In genomic region chr12:2642896-2643425, GRCh38 we compare ENCODE assay signal across 21 cellular contexts.
DNase-seq lines count a peak whose midpoint lies in the region; ATAC-seq and TF ChIP-seq lines count a peak whose summit lies in the region.
"Had no signal": no experiment of that assay in that cellular context is flagged by ENCODE, and none has a peak within 500 bp of the region (broad histone marks: within the 10 kb centered on the region; RNA-seq: fewer than 3 reads in every experiment).

No MANE protein-coding gene starts in this region.

- peaks cover 0 to 37% (median 13%) of the 10 kb centered on the region in 4 donors for H3K36me3 ChIP-seq in sigmoid colon
- H3K36me3 ChIP-seq in MM.1S (replicated peaks; ENCODE audit: insufficient read depth, low read length) = no peaks in the 10 kb centered on the region
- no peaks in the 10 kb centered on the region for H3K36me3 ChIP-seq in esophagus squamous epithelium
- H3K36me3 ChIP-seq: BE2C had no signal

- no peaks in the 10 kb centered on the region for H3K79me2 ChIP-seq in MM.1S (ENCODE audit: low read length)

- peak overlapping the region; percentile 14 for H3K27ac Mint-ChIP-seq in activated naive CD8-positive, alpha-beta T cell treated with anti-CD3 and anti-CD28 coated beads for 36 hours
- H3K27ac Mint-ChIP-seq in activated naive CD8-positive, alpha-beta T cell treated with anti-CD3 and anti-CD28 coated beads, Interleukin-2, amount 50 U/mL, for 24 hours = no peak overlapping the region
- H3K27ac Mint-ChIP-seq in immature natural killer cell = no peak overlapping the region

- no peaks in the 10 kb centered on the region for H3F3A ChIP-seq in MM.1S (ENCODE audit: insufficient read depth, low read length)

- H3K27me3 ChIP-seq in sigmoid colon (no peaks in the 10 kb centered on the region), MM.1S (replicated peaks; ENCODE audit: insufficient read depth, low read length) (peaks cover 20% of the 10 kb centered on the region), esophagus squamous epithelium (peaks cover 0 to 25% (median 0%) of the 10 kb centered on the region in 4 donors)

- no peak overlapping the region for H3K4me3 ChIP-seq in sigmoid colon
- no peak overlapping the region for H3K4me3 ChIP-seq in MM.1S (ENCODE audit: low read length)
- H3K4me3 ChIP-seq in esophagus squamous epithelium = no peak overlapping the region

- no peaks in the 10 kb centered on the region for H4K20me1 ChIP-seq in MM.1S (ENCODE audit: insufficient read depth, low read length)

- intact Hi-C loops in sigmoid colon (cut with DNase I) = no loop called here
- intact Hi-C loops in esophagus squamous epithelium (cut with DNase I) = no loop called here

- H3K36me3 Mint-ChIP-seq in activated naive CD8-positive, alpha-beta T cell treated with anti-CD3 and anti-CD28 coated beads for 36 hours = no peaks in the 10 kb centered on the region
- H3K36me3 Mint-ChIP-seq in activated naive CD8-positive, alpha-beta T cell treated with anti-CD3 and anti-CD28 coated beads, Interleukin-2, amount 50 U/mL, for 24 hours (ENCODE audit: low read depth) = no peaks in the 10 kb centered on the region
- peaks cover 0 to 4% (median 0%) of the 10 kb centered on the region in 3 donors for H3K36me3 Mint-ChIP-seq in immature natural killer cell
- H3K36me3 Mint-ChIP-seq: CD4-positive, CD25-positive, alpha-beta regulatory T cell had no signal

- no peak overlapping the region for H3K4me3 Mint-ChIP-seq in activated naive CD8-positive, alpha-beta T cell treated with anti-CD3 and anti-CD28 coated beads for 36 hours
- H3K4me3 Mint-ChIP-seq in activated naive CD8-positive, alpha-beta T cell treated with anti-CD3 and anti-CD28 coated beads, Interleukin-2, amount 50 U/mL, for 24 hours = no peak overlapping the region
- H3K4me3 Mint-ChIP-seq in immature natural killer cell = no peak overlapping the region
- H3K4me3 Mint-ChIP-seq: CD4-positive, CD25-positive, alpha-beta regulatory T cell had no signal

- no peaks in the 10 kb centered on the region for H3K9me2 ChIP-seq in MM.1S (replicated peaks; ENCODE audit: insufficient read depth, low read length)

- H3K4me2 ChIP-seq in MM.1S (ENCODE audit: low read depth, low read length) = no peak overlapping the region

- no peak for TF ChIP-seq CTCF in sigmoid colon (IDR thresholded peaks at IDR 0.05)
- TF ChIP-seq CTCF in MM.1S (IDR thresholded peaks at IDR 0.05; ENCODE audit: low read length) = no peak
- TF ChIP-seq CTCF in esophagus squamous epithelium (IDR thresholded peaks at IDR 0.05) = no peak

- no peak for TF ChIP-seq POLR2A in sigmoid colon (IDR thresholded peaks at IDR 0.05)
- TF ChIP-seq POLR2A in esophagus squamous epithelium (IDR thresholded peaks at IDR 0.05) = no peak

- TF ChIP-seq EP300 in sigmoid colon (IDR thresholded peaks at IDR 0.05) = no peak

- ATAC-seq in activated naive CD8-positive, alpha-beta T cell treated with anti-CD3 and anti-CD28 coated beads, Interleukin-2, amount 50 U/mL, for 24 hours = no peak
- ATAC-seq: HCT116, Panc1 had no signal

- H3K4me1 ChIP-seq in sigmoid colon (peaks cover 0 to 23% (median 14%) of the 10 kb centered on the region in 4 donors), MM.1S (ENCODE audit: low read length) (peaks cover 8% of the 10 kb centered on the region; the same call in 1 of the 2 replicates), esophagus squamous epithelium (peaks cover 0 to 22% (median 12%) of the 10 kb centered on the region in 3 donors)
- H3K4me1 ChIP-seq: BE2C had no signal

- H3K4me1 Mint-ChIP-seq in activated naive CD8-positive, alpha-beta T cell treated with anti-CD3 and anti-CD28 coated beads for 36 hours = peaks cover 23% of the 10 kb centered on the region
- peaks cover 17% of the 10 kb centered on the region for H3K4me1 Mint-ChIP-seq in activated naive CD8-positive, alpha-beta T cell treated with anti-CD3 and anti-CD28 coated beads, Interleukin-2, amount 50 U/mL, for 24 hours
- H3K4me1 Mint-ChIP-seq in immature natural killer cell = peaks cover 0 to 2% of the 10 kb centered on the region in 2 donors

- no peak overlapping the region for H2AFZ ChIP-seq in MM.1S (ENCODE audit: low read length)

- DNase-seq in activated naive CD8-positive, alpha-beta T cell treated with anti-CD3 and anti-CD28 coated beads for 36 hours = no peak
- no peak for DNase-seq in activated naive CD8-positive, alpha-beta T cell treated with anti-CD3 and anti-CD28 coated beads, Interleukin-2, amount 50 U/mL, for 24 hours
- no peak for DNase-seq in caudate nucleus (lab: John Stamatoyannopoulos, UW)
- peak; percentile 46 for DNase-seq in sigmoid colon
- DNase-seq in immature natural killer cell = no peak
- DNase-seq in MM.1S = no peak
- DNase-seq in esophagus squamous epithelium (lab: John Stamatoyannopoulos, UW) = no peak
- DNase-seq: BE2C, EL, GF-D8, KG1, MV-4-11, NCI-H1694, NCI-H2081, NCI-H2171, NCI-H345, NCI-H524, NCI-H774 had no signal

- H3K9me3 ChIP-seq in sigmoid colon (no peaks in the 10 kb centered on the region), MM.1S (replicated peaks; ENCODE audit: insufficient read depth, low read length) (no peaks in the 10 kb centered on the region), esophagus squamous epithelium (no peaks in the 10 kb centered on the region)
- H3K9me3 ChIP-seq: BE2C had no signal

- WGBS in sigmoid colon, 2 donors = 88 to 89% methylated on average over 7 of the region's 7 CpGs
- 73 to 76% methylated on average over 6 to 7 of the region's 7 CpGs for WGBS in esophagus squamous epithelium, 2 donors

- H3K27ac ChIP-seq in caudate nucleus (ENCODE audit: low read depth, low read length) (peak overlapping the region; percentile 8), sigmoid colon (no peak overlapping the region), MM.1S (ENCODE audit: low read length) (no peak overlapping the region), esophagus squamous epithelium (no peak overlapping the region)

- H3K9ac ChIP-seq in MM.1S (ENCODE audit: low read length) = no peak overlapping the region

- peaks cover 31% of the 10 kb centered on the region for H3K27me3 Mint-ChIP-seq in activated naive CD8-positive, alpha-beta T cell treated with anti-CD3 and anti-CD28 coated beads for 36 hours
- peaks cover 21% of the 10 kb centered on the region for H3K27me3 Mint-ChIP-seq in activated naive CD8-positive, alpha-beta T cell treated with anti-CD3 and anti-CD28 coated beads, Interleukin-2, amount 50 U/mL, for 24 hours
- H3K27me3 Mint-ChIP-seq in immature natural killer cell (ENCODE audit: low read depth in 3 of 3) = peaks cover 7 to 23% (median 17%) of the 10 kb centered on the region in 3 donors

- H3K9me3 Mint-ChIP-seq in activated naive CD8-positive, alpha-beta T cell treated with anti-CD3 and anti-CD28 coated beads for 36 hours = no peaks in the 10 kb centered on the region
- no peaks in the 10 kb centered on the region for H3K9me3 Mint-ChIP-seq in activated naive CD8-positive, alpha-beta T cell treated with anti-CD3 and anti-CD28 coated beads, Interleukin-2, amount 50 U/mL, for 24 hours
- H3K9me3 Mint-ChIP-seq in immature natural killer cell = no peaks in the 10 kb centered on the region
- H3K9me3 Mint-ChIP-seq: CD4-positive, CD25-positive, alpha-beta regulatory T cell had no signal
